In the genomic region with DNA sequence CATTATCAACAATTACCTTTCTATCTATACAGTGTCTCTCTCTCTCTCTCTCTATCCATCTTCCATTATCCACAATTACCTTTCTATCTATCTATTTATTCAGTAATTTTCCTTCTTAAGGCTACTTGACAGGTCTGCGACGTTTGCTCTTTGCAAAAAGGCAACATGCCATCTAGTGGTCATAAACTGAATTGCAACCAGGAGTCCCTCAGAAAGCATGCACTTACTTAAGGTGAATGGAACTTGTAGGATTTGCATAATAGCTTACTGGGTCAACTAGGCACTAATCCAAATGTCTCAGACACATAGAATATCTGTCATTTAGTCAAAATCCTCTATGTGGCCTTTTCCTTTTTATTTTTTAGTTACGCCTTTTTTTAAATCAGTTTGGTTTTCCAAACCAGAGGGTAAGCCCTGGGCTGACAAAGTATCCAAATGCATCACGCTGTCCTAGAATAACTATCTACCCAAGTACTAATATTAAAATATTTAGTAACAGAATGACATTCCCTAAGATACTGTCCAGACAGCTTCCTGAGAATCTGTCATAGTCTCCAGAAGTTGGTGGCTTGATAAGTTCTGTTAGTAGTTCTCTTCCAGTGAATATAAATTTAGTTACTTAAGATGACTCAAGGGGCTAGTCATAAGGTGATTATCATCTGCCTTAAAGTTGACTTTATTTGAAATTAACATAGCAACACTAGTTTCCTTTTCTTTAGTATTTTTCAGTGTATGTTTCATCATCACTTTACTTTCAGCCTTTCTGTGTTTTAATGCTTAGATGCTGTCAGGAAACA, we compare ENCODE assay signal across 8 cellular contexts.
DNase-seq lines count a peak whose midpoint lies in the region; ATAC-seq and TF ChIP-seq lines count a peak whose summit lies in the region.

No MANE protein-coding gene starts in this region.

- dilution Hi-C loops in mammary epithelial cell (cut with HindIII; ENCODE audit: low sequenced_read_pairs), result no loop called here

- peak; percentile 93 to 98 for TF ChIP-seq CTCF in mammary epithelial cell (conservative IDR thresholded peaks at IDR 0.05 in 1 of 2, IDR thresholded peaks at IDR 0.05 in 1 of 2; ENCODE audit: extremely low read depth in 1 of 2, insufficient read depth in 1 of 2, low read depth in 1 of 2, low read length in 2 of 2)

- H3K9ac ChIP-seq in mammary epithelial cell (ENCODE audit: insufficient read depth, low read length), result no peak overlapping the region

- no peaks in the 10 kb centered on the region for H3K4me1 ChIP-seq in mammary epithelial cell (ENCODE audit: insufficient read depth, low read length)

- CTCF ChIA-PET in mammary epithelial cell (lab: Charles Lee; ENCODE audit: low non-redundant PET), result interaction anchor here (0.7 kb wide), 1 partner anchor 422 kb away, joined by 9 read pairs; no protein-coding TSS in a partner anchor

- no peaks in the 10 kb centered on the region for H3K27me3 ChIP-seq in mammary epithelial cell (ENCODE audit: insufficient read depth, low read length)

- no peak overlapping the region for H3K4me2 ChIP-seq in mammary epithelial cell (ENCODE audit: insufficient read depth, low read depth, low read length)

- H3K9me3 ChIP-seq in mammary epithelial cell (replicated peaks; ENCODE audit: insufficient read depth, low read length), result no peaks in the 10 kb centered on the region

- no peaks in the 10 kb centered on the region for H3K79me2 ChIP-seq in mammary epithelial cell (ENCODE audit: insufficient read depth, low read length)

- in situ Hi-C loops in mammary epithelial cell (cut with MboI; ENCODE audit: low sequenced_read_pairs in 2 of 2), result no loop called here

- ATAC-seq in GM18505 (IDR thresholded peaks at IDR 0.05; ENCODE audit: unreplicated experiment) (peak; percentile 98), HG02840 (IDR thresholded peaks at IDR 0.05; ENCODE audit: low FRiP score, unreplicated experiment) (peak; percentile 99)

- DNase-seq in AML-193 (lab: John Stamatoyannopoulos, UW) (peak; percentile 68 to 73), NCI-H1048 (lab: John Stamatoyannopoulos, UW) (peak; percentile 73), SHP77 (lab: John Stamatoyannopoulos, UW) (peak; percentile 47 to 64), mammary epithelial cell (peak; percentile 72), islet precursor cell (peak; percentile 77)
- peak in 2 of 3 experiments; percentile 2 to 24 for DNase-seq in stimulated activated CD4-positive, alpha-beta T cell treated with anti-CD3 and anti-CD28 coated beads, TNF-alpha, amount 100 ng/mL, for 24 hours (ENCODE audit: low read depth in 3 of 3)

- no peak for TF ChIP-seq POLR2A in GM18505 (IDR thresholded peaks at IDR 0.05; ENCODE audit: borderline replicate concordance, extremely low read depth, insufficient read depth, insufficient read length)

- no peak overlapping the region for H3K27ac ChIP-seq in mammary epithelial cell (ENCODE audit: insufficient read depth, low read depth, low read length)

- H3K4me3 ChIP-seq in mammary epithelial cell (replicated peaks in 1 of 3; ENCODE audit: insufficient read depth in 1 of 3, low read depth in 2 of 3, low read length in 3 of 3), result no peak overlapping the region

- H2AFZ ChIP-seq in mammary epithelial cell (ENCODE audit: low read depth, low read length), result no peak overlapping the region

- no TSS peak for BruUV-seq in mammary epithelial cell (replicated peaks; lab: Mats Ljungman, UMichigan)

- no peaks in the 10 kb centered on the region for H4K20me1 ChIP-seq in mammary epithelial cell (ENCODE audit: insufficient read depth, low read length)

- intact Hi-C loops in mammary epithelial cell (cut with micrococcal nuclease), result loop anchor here (1.0 to 10.0 kb wide), 3 partner anchors 288 to 1156 kb away; no protein-coding TSS in a partner anchor

- no peaks in the 10 kb centered on the region for H3K36me3 ChIP-seq in mammary epithelial cell (ENCODE audit: insufficient read depth, low read length)

- 49% methylated on average over 4 of the region's 4 CpGs for WGBS in mammary epithelial cell (ENCODE audit: low coverage, missing lambda C conversion rate)

Comparison
In these comparisons a context has a peak if more than half of its experiments do, and no peak if none do; other contexts are left out.
1. DNase-seq: peak in every context shown above with its lines; median percentile 77 in islet precursor cell; 73 in NCI-H1048; 72 in mammary epithelial cell; 70 in AML-193; 56 in SHP77; 13 in stimulated activated CD4-positive, alpha-beta T cell treated with anti-CD3 and anti-CD28 coated beads, TNF-alpha, amount 100 ng/mL, for 24 hours.